19 cellular contexts compared by ENCODE assay signal in genomic region chr13:20430296-20430695, GRCh38.
DNase-seq lines count a peak whose midpoint lies in the region; ATAC-seq, FAIRE-seq and TF ChIP-seq lines count a peak whose summit lies in the region.
"Had no signal": no experiment of that assay in that cellular context is flagged by ENCODE, and none has a peak within 500 bp of the region (broad histone marks: within the 10 kb centered on the region; RNA-seq: fewer than 3 reads in every experiment).

No MANE protein-coding gene starts in this region.

- H2AFZ ChIP-seq in mammary epithelial cell (ENCODE audit: low read depth, low read length), result peak overlapping the region; percentile 2

- H3K4me3 Mint-ChIP-seq in MCF 10A (ENCODE audit: unreplicated experiment) (no peak overlapping the region), nephron progenitor cell (no peak overlapping the region)
- H3K4me3 Mint-ChIP-seq: CD4-positive, alpha-beta T cell had no signal

- H3K36me3 Mint-ChIP-seq in MCF 10A (ENCODE audit: insufficient read depth, unreplicated experiment) (peaks cover 6% of the 10 kb centered on the region), nephron progenitor cell (ENCODE audit: low read depth) (no peaks in the 10 kb centered on the region)

- no peak for TF ChIP-seq CTCF in mammary epithelial cell (conservative IDR thresholded peaks at IDR 0.05 in 1 of 2, IDR thresholded peaks at IDR 0.05 in 1 of 2; ENCODE audit: extremely low read depth in 1 of 2, insufficient read depth in 1 of 2, low read depth in 1 of 2, low read length in 2 of 2)
- no peak for TF ChIP-seq CTCF in MCF 10A (IDR thresholded peaks at IDR 0.05; ENCODE audit: unreplicated experiment)
- TF ChIP-seq CTCF in bronchial epithelial cell (IDR thresholded peaks at IDR 0.05; ENCODE audit: insufficient read depth, low read length, severe bottlenecking), result no peak
- TF ChIP-seq CTCF in nephron progenitor cell (IDR thresholded peaks at IDR 0.05), result no peak

- no peaks in the 10 kb centered on the region for H4K20me1 ChIP-seq in mammary epithelial cell (ENCODE audit: insufficient read depth, low read length)

- no peaks in the 10 kb centered on the region for H3K9me3 ChIP-seq in mammary epithelial cell (replicated peaks; ENCODE audit: insufficient read depth, low read length)

- H3K27ac Mint-ChIP-seq in MCF 10A (ENCODE audit: low read depth, unreplicated experiment), result no peak overlapping the region
- H3K27ac Mint-ChIP-seq in nephron progenitor cell, result no peak overlapping the region
- H3K27ac Mint-ChIP-seq: CD4-positive, alpha-beta T cell had no signal

- POLR2A ChIA-PET in MCF 10A (lab: Yijun Ruan, JAX), result interaction anchor here (1.2 to 1.6 kb wide), 2 partner anchors 11 to 12 kb away, joined by 5 to 9 read pairs; no protein-coding TSS in a partner anchor

- peaks cover 4% of the 10 kb centered on the region for H3K4me1 Mint-ChIP-seq in MCF 10A (ENCODE audit: insufficient read depth, unreplicated experiment)
- H3K4me1 Mint-ChIP-seq in nephron progenitor cell, result peaks cover 27% of the 10 kb centered on the region

- 100% methylated on average over 4 of the region's 4 CpGs for WGBS in mammary epithelial cell (ENCODE audit: low coverage, missing lambda C conversion rate)

- H3K27me3 Mint-ChIP-seq in MCF 10A (ENCODE audit: insufficient read depth, unreplicated experiment) (no peaks in the 10 kb centered on the region), nephron progenitor cell (ENCODE audit: low read depth, poor library complexity) (peaks cover 11% of the 10 kb centered on the region)
- H3K27me3 Mint-ChIP-seq: CD4-positive, alpha-beta T cell had no signal

- no peak for ATAC-seq in Right ventricle myocardium inferior
- ATAC-seq: GM12878, SK-N-SH treated with all-trans-retinoic acid at 6 μM for 48 hours had no signal

- no peak overlapping the region for H3K4me2 ChIP-seq in mammary epithelial cell (ENCODE audit: insufficient read depth, low read depth, low read length)

- peak; percentile 68 for FAIRE-seq in bronchial epithelial cell (lab: Jason Lieb, UNC)
- FAIRE-seq: GM12878, H1 had no signal

- H3K27me3 ChIP-seq in mammary epithelial cell (ENCODE audit: insufficient read depth, low read length) (no peaks in the 10 kb centered on the region), bronchial epithelial cell (ENCODE audit: control insufficient read depth, insufficient read depth, low read length) (no peaks in the 10 kb centered on the region)

- intact Hi-C loops in mammary epithelial cell (cut with micrococcal nuclease) (no loop called here), MCF 10A (cut with micrococcal nuclease) (no loop called here), Right ventricle myocardium inferior (cut with DNase I) (no loop called here)

- CTCF ChIA-PET in mammary epithelial cell (lab: Charles Lee; ENCODE audit: low non-redundant PET) (no interaction called here), MCF 10A (lab: Yijun Ruan, JAX) (interaction anchor here (0.9 kb wide), 1 partner anchor 15 kb away, joined by 3 read pairs; no protein-coding TSS in a partner anchor)

- H3K79me2 ChIP-seq in mammary epithelial cell (ENCODE audit: insufficient read depth, low read length), result no peaks in the 10 kb centered on the region

- H3K9me3 Mint-ChIP-seq in MCF 10A (ENCODE audit: unreplicated experiment) (peaks cover 7% of the 10 kb centered on the region), nephron progenitor cell (peaks cover 4% of the 10 kb centered on the region)
- H3K9me3 Mint-ChIP-seq: CD4-positive, alpha-beta T cell had no signal

- H3K4me1 ChIP-seq in mammary epithelial cell (ENCODE audit: insufficient read depth, low read length), result peaks cover 51% of the 10 kb centered on the region

- H3K9ac ChIP-seq in mammary epithelial cell (ENCODE audit: insufficient read depth, low read length), result no peak overlapping the region

- dilution Hi-C loops in mammary epithelial cell (cut with HindIII; ENCODE audit: low sequenced_read_pairs), result no loop called here

- BruUV-seq in mammary epithelial cell (replicated peaks; lab: Mats Ljungman, UMichigan) (no TSS peak), MCF 10A (replicated peaks; lab: Mats Ljungman, UMichigan) (no TSS peak)

- no peak overlapping the region for H3K4me3 ChIP-seq in mammary epithelial cell (replicated peaks in 1 of 3; ENCODE audit: insufficient read depth in 1 of 3, low read depth in 2 of 3, low read length in 3 of 3)
- no peak overlapping the region for H3K4me3 ChIP-seq in bronchial epithelial cell (ENCODE audit: low read depth, low read length)
- H3K4me3 ChIP-seq: GM12878 had no signal

- DNase-seq in mammary epithelial cell (no peak), MCF 10A (ENCODE audit: unreplicated experiment) (no peak), bronchial epithelial cell (ENCODE audit: low read depth) (no peak), kidney tubule cell (ENCODE audit: low spot score) (peak; percentile 42), NCI-H524 (lab: John Stamatoyannopoulos, UW) (no peak), GOT3 (lab: John Stamatoyannopoulos, UW) (no peak), Right ventricle myocardium inferior (ENCODE audit: missing footprints) (no peak), nephron progenitor cell (no peak)
- DNase-seq: CD4-positive, alpha-beta T cell; DMS79; EL; GDM1; KG1; MM.1S; NCI-H2227 treated with DMSO at 0.1 percent for 48 hours; NCI-H69 had no signal

- in situ Hi-C loops in mammary epithelial cell (cut with MboI; ENCODE audit: low sequenced_read_pairs in 2 of 2), result no loop called here

- H3K36me3 ChIP-seq in mammary epithelial cell (ENCODE audit: insufficient read depth, low read length) (no peaks in the 10 kb centered on the region), bronchial epithelial cell (ENCODE audit: control insufficient read depth, insufficient read depth, low read length) (no peaks in the 10 kb centered on the region)

- peak overlapping the region; percentile 22 for H3K27ac ChIP-seq in mammary epithelial cell (ENCODE audit: insufficient read depth, low read depth, low read length)
